9 cellular contexts compared by ENCODE assay signal in the genomic region with DNA sequence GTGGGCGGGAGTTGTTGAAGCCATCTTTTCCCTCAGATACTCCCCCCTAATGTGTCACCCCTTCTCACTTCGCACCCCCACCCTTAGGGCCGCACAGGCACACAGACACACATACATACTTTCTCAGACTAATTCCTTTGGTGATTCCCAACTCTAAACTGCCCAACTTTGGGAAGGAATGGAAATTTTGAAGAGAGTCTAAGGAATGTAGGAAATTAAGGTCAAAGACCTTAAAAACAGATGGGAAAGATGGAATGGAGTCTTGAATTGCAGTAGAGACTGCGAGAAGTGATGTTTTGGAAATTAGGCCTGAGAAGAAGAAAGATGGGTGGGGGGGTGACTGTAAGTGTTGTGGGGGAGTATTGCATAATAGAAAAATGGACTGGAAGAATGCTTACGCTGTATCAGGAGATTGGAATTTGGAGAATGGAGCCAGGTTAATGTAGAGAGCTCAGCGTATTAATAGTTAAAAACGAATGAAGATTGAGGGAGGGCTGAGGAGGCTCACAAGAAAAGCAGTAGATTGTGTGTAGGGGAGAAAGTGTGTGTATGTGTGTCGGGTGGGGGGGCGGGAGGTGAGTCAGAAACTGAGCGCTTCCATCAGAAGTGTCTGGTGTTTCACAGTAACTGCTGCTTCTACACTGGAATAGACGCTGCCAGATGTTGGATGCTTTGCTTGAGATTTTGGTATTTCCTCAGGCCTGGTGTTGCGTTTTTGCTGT. TPM values are rescaled to one million over a fixed set of nuclear protein-coding genes. Genes with fewer than 3 reads are reported as not detected.
DNase-seq lines count a peak whose midpoint lies in the region; ATAC-seq, FAIRE-seq and TF ChIP-seq lines count a peak whose summit lies in the region.
"Had no signal": no experiment of that assay in that cellular context is flagged by ENCODE, and none has a peak within 500 bp of the region (broad histone marks: within the 10 kb centered on the region; RNA-seq: fewer than 3 reads in every experiment).

No MANE protein-coding gene starts in this region.

- H3K27me3 Mint-ChIP-seq in natural killer cell (ENCODE audit: low read depth in 2 of 2): peaks cover 0 to 4% of the 10 kb centered on the region in 2 donors

- H2BK15ac ChIP-seq in H1 (ENCODE audit: low read length): no peak overlapping the region

- no peaks in the 10 kb centered on the region for H3K36me3 Mint-ChIP-seq in natural killer cell

- H3K36me3 ChIP-seq in SK-N-SH (replicated peaks in 1 of 2; ENCODE audit: control insufficient read depth in 1 of 2, insufficient read depth in 2 of 2, low read length in 1 of 2) (peaks cover 13 to 37% of the 10 kb centered on the region in 2 experiments), H1 (ENCODE audit: control insufficient read depth in 2 of 4, insufficient read depth in 4 of 4, low read length in 3 of 4) (peaks cover 0 to 12% (median 6%) of the 10 kb centered on the region in 4 experiments; a peak in 2 of 8 replicates)

- 9% methylated on average over 12 of the region's 12 CpGs for WGBS in SK-N-SH (ENCODE audit: low lambda C conversion rate)
- WGBS in H1 (ENCODE audit: extremely low coverage in 1 of 2, insufficient coverage in 1 of 2, insufficient read length in 1 of 2, insufficient replicate concordance in 2 of 2, low coverage in 1 of 2, low lambda C conversion rate in 2 of 2, missing lambda C conversion rate in 1 of 2), 2 experiments: 45% methylated on average over 10 of the region's 12 CpGs; no CpG with 5 or more reads in 1 of the 2 experiments

- no peaks in the 10 kb centered on the region for H3K79me1 ChIP-seq in H1 (ENCODE audit: low read depth, low read length)

- H3K27ac ChIP-seq in SK-N-SH (ENCODE audit: low read depth in 2 of 2, low read length in 1 of 2) (peak overlapping the region; percentile 20 to 86; a peak in 3 of 4 replicates), H1 (ENCODE audit: low read depth, low read length) (no peak overlapping the region)

- H3K23ac ChIP-seq in H1 (ENCODE audit: insufficient read length): no peak overlapping the region

- H3K56ac ChIP-seq in H1 (replicated peaks; ENCODE audit: insufficient read length, low read depth, low read length): peak overlapping the region; percentile 17

- TF ChIP-seq CTCF in SK-N-SH (IDR thresholded peaks at IDR 0.05) (no peak), H1 (IDR thresholded peaks at IDR 0.05; ENCODE audit: control extremely low read depth in 1 of 3, insufficient read depth in 1 of 3, low read depth in 1 of 3, low read length in 3 of 3) (no peak), natural killer cell (IDR thresholded peaks at IDR 0.05) (no peak)

- H2BK120ac ChIP-seq in H1 (replicated peaks; ENCODE audit: low read depth, low read length): no peak overlapping the region

- H3K9me3 ChIP-seq in SK-N-SH (no peaks in the 10 kb centered on the region), H1 (ENCODE audit: insufficient read depth in 2 of 2, low read depth in 1 of 2, low read length in 1 of 2) (no peaks in the 10 kb centered on the region)

- H3K27ac Mint-ChIP-seq in natural killer cell: peak overlapping the region; percentile 98 to 99

- H3F3A ChIP-seq in SK-N-SH (replicated peaks; ENCODE audit: insufficient read depth): peaks cover 34% of the 10 kb centered on the region

- ATAC-seq in natural killer cell: no peak
- ATAC-seq in sciatic nerve: no peak

- H2AFZ ChIP-seq in SK-N-SH (ENCODE audit: low read depth): no peak overlapping the region
- H2AFZ ChIP-seq in H1 (ENCODE audit: low read length): no peak overlapping the region

- H4K20me1 ChIP-seq in SK-N-SH (ENCODE audit: insufficient read depth): peaks cover 56% of the 10 kb centered on the region
- H4K20me1 ChIP-seq in H1 (replicated peaks in 1 of 2; ENCODE audit: control insufficient read depth in 1 of 2, insufficient read depth in 2 of 2, low read length in 2 of 2): peaks cover 4 to 10% of the 10 kb centered on the region in 2 experiments

- no peak overlapping the region for H2AK5ac ChIP-seq in H1 (ENCODE audit: low read depth, low read length)

- no peaks in the 10 kb centered on the region for H3K9me3 Mint-ChIP-seq in natural killer cell

- no peak overlapping the region for H3K14ac ChIP-seq in H1 (ENCODE audit: insufficient read length)

- no peaks in the 10 kb centered on the region for H3K9me2 ChIP-seq in SK-N-SH

- peak; percentile 21 to 34 for DNase-seq in activated CD4-positive, alpha-beta T cell treated with anti-CD3 and anti-CD28 coated beads for 4 hours
- DNase-seq in activated CD4-positive, alpha-beta T cell treated with anti-CD3 and anti-CD28 coated beads, Interleukin-2, amount 50 U/mL, for 1 hour: no peak
- DNase-seq in SK-N-SH (no peak), H1 (ENCODE audit: low read depth in 1 of 2, low spot score in 2 of 2) (no peak), natural killer cell (no peak), sciatic nerve (ENCODE audit: low spot score) (no peak), NCI-H748 (lab: John Stamatoyannopoulos, UW; ENCODE audit: unreplicated experiment) (no peak), UCSD-AML1 (lab: John Stamatoyannopoulos, UW; ENCODE audit: unreplicated experiment) (no peak)

- H3K23me2 ChIP-seq in H1 (ENCODE audit: low read depth, low read length): peaks cover 13% of the 10 kb centered on the region

- H3K18ac ChIP-seq in H1 (ENCODE audit: extremely low read depth, low read length): no peak overlapping the region

- TF ChIP-seq POLR2A in H1 (IDR thresholded peaks at IDR 0.05; ENCODE audit: control extremely low read depth in 1 of 2, low read depth in 2 of 2, low read length in 2 of 2): no peak

- no peak overlapping the region for H2BK12ac ChIP-seq in H1 (ENCODE audit: low read depth, low read length)

- no peak for FAIRE-seq in H1 (lab: Jason Lieb, UNC)
- FAIRE-seq: G401.6 had no signal

- no peak overlapping the region for H4K5ac ChIP-seq in H1 (ENCODE audit: insufficient read length, low read depth, low read length)

- TF ChIP-seq RAD21 in SK-N-SH (IDR thresholded peaks at IDR 0.05; ENCODE audit: low read length) (no peak), H1 (IDR thresholded peaks at IDR 0.05 in 1 of 2, conservative IDR thresholded peaks at IDR 0.05 in 1 of 2; ENCODE audit: low read depth in 2 of 2, low read length in 2 of 2) (no peak)

- no peak overlapping the region for H2BK5ac ChIP-seq in H1 (ENCODE audit: low read depth, low read length)

- no peak overlapping the region for H2BK20ac ChIP-seq in H1 (ENCODE audit: low read length)

- H3K9ac ChIP-seq in SK-N-SH (peak overlapping the region; percentile 96), H1 (replicated peaks in 1 of 4; ENCODE audit: extremely low read depth in 1 of 4, low read depth in 3 of 4, low read length in 3 of 4) (peak overlapping the region in 2 of 4 experiments; percentile 2 to 98; a peak in 2 of 7 replicates)

- peak overlapping the region; percentile 100 for H3K4me3 Mint-ChIP-seq in natural killer cell

- peaks cover 32 to 38% of the 10 kb centered on the region in 2 donors for H3K4me1 Mint-ChIP-seq in natural killer cell

- H4K91ac ChIP-seq in H1 (replicated peaks; ENCODE audit: insufficient read length, low read length): no peak overlapping the region

- H3K4me2 ChIP-seq in SK-N-SH: peak overlapping the region; percentile 95
- H3K4me2 ChIP-seq in H1 (ENCODE audit: insufficient read depth in 1 of 2, low read depth in 2 of 2, low read length in 2 of 2): peak overlapping the region; percentile 68 to 69

- H3K27me3 ChIP-seq in SK-N-SH (ENCODE audit: insufficient read depth) (no peaks in the 10 kb centered on the region), H1 (replicated peaks in 1 of 4; ENCODE audit: control insufficient read depth in 3 of 4, extremely low read depth in 1 of 4, insufficient read depth in 3 of 4, low read length in 3 of 4) (no peaks in the 10 kb centered on the region)

- H3K4ac ChIP-seq in H1 (replicated peaks; ENCODE audit: insufficient read length, low read depth, low read length): no peak overlapping the region

- CTCF ChIA-PET in SK-N-SH (lab: Yijun Ruan, JAX): interaction anchor here (1.1 to 1.3 kb wide), 2 partner anchors 52 kb away, joined by 7 to 11 read pairs; no protein-coding TSS in a partner anchor
- CTCF ChIA-PET in H1 (lab: Charles Lee; ENCODE audit: partially characterized antibody): interaction anchor here (0.7 to 2.3 kb wide), 2 partner anchors 11 to 52 kb away, joined by 3 to 10 read pairs; no protein-coding TSS in a partner anchor

- H3K4me3 ChIP-seq in SK-N-SH (ENCODE audit: low read depth in 2 of 2, low read length in 1 of 2): peak overlapping the region; percentile 81 to 94
- H3K4me3 ChIP-seq in H1 (ENCODE audit: extremely low read depth in 1 of 4, insufficient read depth in 2 of 4, low read depth in 3 of 4, low read length in 4 of 4): peak overlapping the region; percentile 74 to 99 (median 93)

- H4K8ac ChIP-seq in H1 (ENCODE audit: extremely low read depth, insufficient read depth, low read length): no peak overlapping the region

- peaks cover 66% of the 10 kb centered on the region for H3K79me2 ChIP-seq in SK-N-SH (ENCODE audit: insufficient read depth)
- H3K79me2 ChIP-seq in H1 (ENCODE audit: control insufficient read depth in 1 of 2, insufficient read depth in 2 of 2, low read length in 2 of 2): peaks cover 34 to 65% of the 10 kb centered on the region in 2 experiments

- no peak for TF ChIP-seq EP300 in SK-N-SH (IDR thresholded peaks at IDR 0.05; ENCODE audit: borderline replicate concordance in 1 of 2, low read depth in 1 of 2, low read length in 1 of 2)
- TF ChIP-seq EP300 in H1 (IDR thresholded peaks at IDR 0.05; ENCODE audit: borderline replicate concordance in 1 of 2, low read depth in 2 of 2, low read length in 2 of 2): no peak

- intact Hi-C loops in natural killer cell (cut with micrococcal nuclease) (no loop called here), sciatic nerve (cut with DNase I) (loop anchor here (5.0 kb wide), 1 partner anchor 52 kb away; the partner anchor contains the start of gene PSMD4)

- POLR2A ChIA-PET in SK-N-SH (lab: Yijun Ruan, JAX): interaction anchor here (1.0 kb wide), 1 partner anchor 55 kb away, joined by 3 read pairs; the partner anchor contains the start of gene PSMD4
- POLR2A ChIA-PET in H1 (lab: Charles Lee; ENCODE audit: partially characterized antibody): interaction anchor here (0.7 to 2.6 kb wide), 7 partner anchors 11 to 313 kb away, joined by 3 to 12 read pairs (median 5); partner anchors contain the start of gene PSMD4

- H3K4me1 ChIP-seq in SK-N-SH (ENCODE audit: control insufficient read depth in 1 of 2, insufficient read depth in 2 of 2, low read depth in 1 of 2, low read length in 1 of 2) (peaks cover 10 to 15% of the 10 kb centered on the region in 2 experiments; a peak in 3 of 4 replicates), H1 (replicated peaks in 1 of 4; ENCODE audit: control insufficient read depth in 3 of 4, insufficient read depth in 4 of 4, low read length in 3 of 4) (peaks cover 2 to 4% (median 3%) of the 10 kb centered on the region in 4 experiments; a peak in 3 of 7 replicates)

RNA-seq across cellular contexts. Expression of gene PIP5K1A, which starts 1.7 kb away (rescaled TPM):
- polyA plus RNA-seq in SK-N-SH (2012; rRNA removed): 66.0 and 94.1 TPM in 2 replicates
- 63.4 and 71.2 TPM in 2 replicates for polyA plus RNA-seq in SK-N-SH (2012; cell fraction: cytosol; rRNA removed)
- 75.3 and 136 TPM in 2 replicates for polyA plus RNA-seq in SK-N-SH (2012; cell fraction: nucleus; rRNA removed)
- total RNA-seq in H1 (2021; fragmentation: NEBNext Ultra II Directional; extraction: Animal tissue kit (Norgen Biotek cat#: 25700)): 72.5 and 87.5 TPM in 2 replicates
- 96.0 and 105 TPM in 2 replicates for polyA plus RNA-seq in H1 (2011; rRNA removed)
- polyA plus RNA-seq in H1 (2011; cell fraction: cytosol; rRNA removed): 75.8 TPM
- 98.1 TPM for polyA plus RNA-seq in H1 (2011; cell fraction: nucleus; rRNA removed)
- polyA plus RNA-seq in H1 (2012, experiment 1 of 2): 43.9 to 54.0 TPM (median 52.0 TPM) in 4 replicates
- polyA plus RNA-seq in H1 (2012, experiment 2 of 2): 23.6 TPM
- polyA plus RNA-seq in H1 (2013, experiment 1 of 2): 60.0 TPM
- polyA plus RNA-seq in H1 (2013, experiment 2 of 2): 57.5 TPM
- 168 and 256 TPM in 2 replicates for polyA minus RNA-seq in H1 (2011; rRNA and poly(A)+ RNA removed)
- 55.0 TPM for polyA minus RNA-seq in H1 (2011; cell fraction: cytosol; rRNA and poly(A)+ RNA removed)
- 141 TPM for polyA minus RNA-seq in H1 (2011; cell fraction: nucleus; rRNA and poly(A)+ RNA removed)
- total RNA-seq in natural killer cell: 10 to 100 TPM; 42.0 to 65.2 (median 44.6) TPM
- total RNA-seq in sciatic nerve: 65.0 TPM

RNA-seq across cellular contexts. Expression of gene VPS72, which starts 10.0 kb away (rescaled TPM):
- polyA plus RNA-seq in SK-N-SH (2012; rRNA removed): 80.2 and 104 TPM in 2 replicates
- 83.8 and 84.8 TPM in 2 replicates for polyA plus RNA-seq in SK-N-SH (2012; cell fraction: cytosol; rRNA removed)
- 36.2 and 59.0 TPM in 2 replicates for polyA plus RNA-seq in SK-N-SH (2012; cell fraction: nucleus; rRNA removed)
- 114 and 121 TPM in 2 replicates for total RNA-seq in H1 (2021; fragmentation: NEBNext Ultra II Directional; extraction: Animal tissue kit (Norgen Biotek cat#: 25700))
- 86.6 and 86.8 TPM in 2 replicates for polyA plus RNA-seq in H1 (2011; rRNA removed)
- polyA plus RNA-seq in H1 (2011; cell fraction: cytosol; rRNA removed): 99.8 TPM
- polyA plus RNA-seq in H1 (2011; cell fraction: nucleus; rRNA removed): 61.7 TPM
- 65.7 to 82.1 TPM (median 76.8 TPM) in 4 replicates for polyA plus RNA-seq in H1 (2012, experiment 1 of 2)
- polyA plus RNA-seq in H1 (2012, experiment 2 of 2): 109 TPM
- polyA plus RNA-seq in H1 (2013, experiment 1 of 2): 69.0 TPM
- polyA plus RNA-seq in H1 (2013, experiment 2 of 2): 68.5 TPM
- 41.6 and 45.9 TPM in 2 replicates for polyA minus RNA-seq in H1 (2011; rRNA and poly(A)+ RNA removed)
- 33.5 TPM for polyA minus RNA-seq in H1 (2011; cell fraction: cytosol; rRNA and poly(A)+ RNA removed)
- 19.4 TPM for polyA minus RNA-seq in H1 (2011; cell fraction: nucleus; rRNA and poly(A)+ RNA removed)
- total RNA-seq in natural killer cell: 10 to 100 TPM; 26.2 to 45.1 (median 44.8) TPM
- 42.6 TPM for total RNA-seq in sciatic nerve

RNA-seq across cellular contexts. Expression of gene TMOD4, which starts 24.2 kb away (rescaled TPM):
- polyA plus RNA-seq in SK-N-SH (2012; rRNA removed) (0.57 and 0.59 TPM in 2 replicates), H1 (2011; rRNA removed) (0.42 and 0.63 TPM in 2 replicates)
- polyA plus RNA-seq in SK-N-SH (2012; cell fraction: cytosol; rRNA removed): 0.20 and 0.37 TPM in 2 replicates
- 1.7 and 2.0 TPM in 2 replicates for polyA plus RNA-seq in SK-N-SH (2012; cell fraction: nucleus; rRNA removed)
- not detected in 2 replicates for total RNA-seq in H1 (2021; fragmentation: NEBNext Ultra II Directional; extraction: Animal tissue kit (Norgen Biotek cat#: 25700))
- polyA plus RNA-seq in H1 (2011; cell fraction: cytosol; rRNA removed): 0.27 TPM
- 0.74 TPM for polyA plus RNA-seq in H1 (2011; cell fraction: nucleus; rRNA removed)
- polyA plus RNA-seq in H1 (2012, experiment 1 of 2): 1.1 to 1.2 TPM in 2 of 4 replicates, not detected in the others
- polyA plus RNA-seq in H1 (2012, experiment 2 of 2): not detected
- not detected for polyA plus RNA-seq in H1 (2013, experiment 1 of 2)
- polyA plus RNA-seq in H1 (2013, experiment 2 of 2): 0.17 TPM
- polyA minus RNA-seq in H1 (2011; rRNA and poly(A)+ RNA removed): not detected in 2 replicates
- not detected for polyA minus RNA-seq in H1 (2011; cell fraction: cytosol; rRNA and poly(A)+ RNA removed)
- not detected for polyA minus RNA-seq in H1 (2011; cell fraction: nucleus; rRNA and poly(A)+ RNA removed)
- total RNA-seq in natural killer cell (1 to 10 TPM in 2 of 3 donors, not detected in 1; 2.6 to 3.8 TPM), sciatic nerve (0.76 TPM)

RNA-seq across cellular contexts. Expression of gene SCNM1, which starts 34.1 kb away (rescaled TPM):
- polyA plus RNA-seq in SK-N-SH (2012; rRNA removed) (23.4 and 27.8 TPM in 2 replicates), H1 (2011; rRNA removed) (13.6 and 17.3 TPM in 2 replicates)
- 19.6 and 20.7 TPM in 2 replicates for polyA plus RNA-seq in SK-N-SH (2012; cell fraction: cytosol; rRNA removed)
- polyA plus RNA-seq in SK-N-SH (2012; cell fraction: nucleus; rRNA removed): 61.7 and 92.2 TPM in 2 replicates
- total RNA-seq in H1 (2021; fragmentation: NEBNext Ultra II Directional; extraction: Animal tissue kit (Norgen Biotek cat#: 25700)): 44.5 and 46.2 TPM in 2 replicates
- polyA plus RNA-seq in H1 (2011; cell fraction: cytosol; rRNA removed): 24.2 TPM
- polyA plus RNA-seq in H1 (2011; cell fraction: nucleus; rRNA removed): 34.6 TPM
- 47.7 to 56.4 TPM (median 51.1 TPM) in 4 replicates for polyA plus RNA-seq in H1 (2012, experiment 1 of 2)
- 39.8 TPM for polyA plus RNA-seq in H1 (2012, experiment 2 of 2)
- 46.5 TPM for polyA plus RNA-seq in H1 (2013, experiment 1 of 2)
- polyA plus RNA-seq in H1 (2013, experiment 2 of 2): 43.1 TPM
- polyA minus RNA-seq in H1 (2011; rRNA and poly(A)+ RNA removed): 8.7 and 9.6 TPM in 2 replicates
- polyA minus RNA-seq in H1 (2011; cell fraction: cytosol; rRNA and poly(A)+ RNA removed): 8.2 TPM
- polyA minus RNA-seq in H1 (2011; cell fraction: nucleus; rRNA and poly(A)+ RNA removed): 6.5 TPM
- total RNA-seq in natural killer cell (10 to 100 TPM; 52.3 to 54.2 (median 52.9) TPM), sciatic nerve (25.9 TPM)

RNA-seq across cellular contexts. Expression of gene LYSMD1, which starts 34.3 kb away (rescaled TPM):
- polyA plus RNA-seq in SK-N-SH (2012; rRNA removed) (4.5 and 5.1 TPM in 2 replicates), H1 (2011; rRNA removed) (2.4 and 2.5 TPM in 2 replicates)
- polyA plus RNA-seq in SK-N-SH (2012; cell fraction: cytosol; rRNA removed): 3.7 and 4.4 TPM in 2 replicates
- 7.1 and 7.3 TPM in 2 replicates for polyA plus RNA-seq in SK-N-SH (2012; cell fraction: nucleus; rRNA removed)
- 4.9 and 6.0 TPM in 2 replicates for total RNA-seq in H1 (2021; fragmentation: NEBNext Ultra II Directional; extraction: Animal tissue kit (Norgen Biotek cat#: 25700))
- polyA plus RNA-seq in H1 (2011; cell fraction: cytosol; rRNA removed): 4.3 TPM
- polyA plus RNA-seq in H1 (2011; cell fraction: nucleus; rRNA removed): 5.4 TPM
- 4.8 to 6.5 TPM (median 6.0 TPM) in 4 replicates for polyA plus RNA-seq in H1 (2012, experiment 1 of 2)
- 4.9 TPM for polyA plus RNA-seq in H1 (2012, experiment 2 of 2)
- polyA plus RNA-seq in H1 (2013, experiment 1 of 2): 3.3 TPM
- polyA plus RNA-seq in H1 (2013, experiment 2 of 2): 3.2 TPM
- polyA minus RNA-seq in H1 (2011; rRNA and poly(A)+ RNA removed): 5.1 and 7.4 TPM in 2 replicates
- polyA minus RNA-seq in H1 (2011; cell fraction: cytosol; rRNA and poly(A)+ RNA removed): 4.3 TPM
- polyA minus RNA-seq in H1 (2011; cell fraction: nucleus; rRNA and poly(A)+ RNA removed): 4.1 TPM
- total RNA-seq in natural killer cell (1 to 10 TPM; 1.0 to 1.7 (median 1.2) TPM), sciatic nerve (10.6 TPM)

Comparison
In these comparisons a context has a peak if more than half of its experiments do, and no peak if none do; other contexts are left out.
1. DNase-seq: peak in activated CD4-positive, alpha-beta T cell treated with anti-CD3 and anti-CD28 coated beads for 4 hours (2 of 2); none in activated CD4-positive, alpha-beta T cell treated with anti-CD3 and anti-CD28 coated beads, Interleukin-2, amount 50 U/mL, for 1 hour (single experiment), SK-N-SH (single experiment), H1 (0 of 2), natural killer cell (single experiment), sciatic nerve (single experiment), NCI-H748 (single experiment) and UCSD-AML1 (single experiment).